In genomic region chrX:17471121-17471520, GRCh38 we compare ENCODE assay signal across 8 cellular contexts.
"Had no signal": no experiment of that assay in that cellular context is flagged by ENCODE, and none has a peak within 500 bp of the region (broad histone marks: within the 10 kb centered on the region; RNA-seq: fewer than 3 reads in every experiment).

No MANE protein-coding gene starts in this region.

- DNase-seq: H9, HCEC 1CT, KBM-7 had no signal

- H3K4me1 Mint-ChIP-seq: IgD-negative memory B cell had no signal

- H3K4me3 Mint-ChIP-seq: GM23338, H9, IgD-negative memory B cell had no signal

- H3K4me2 ChIP-seq: GM23338 had no signal

- H3K27ac Mint-ChIP-seq: GM23338, H9, IgD-negative memory B cell had no signal

- H3K4me3 ChIP-seq: GM23338 had no signal

- H2AFZ ChIP-seq: GM23338 had no signal

- FAIRE-seq: H1, H54 had no signal

- H3K9me3 Mint-ChIP-seq: GM23338, H9, IgD-negative memory B cell had no signal

- H3K36me3 Mint-ChIP-seq: IgD-negative memory B cell had no signal

- H3K27ac ChIP-seq: HL-60 had no signal

- ATAC-seq: GM23338 had no signal
